ENCODE assay signal across 9 cellular contexts in the genomic region with DNA sequence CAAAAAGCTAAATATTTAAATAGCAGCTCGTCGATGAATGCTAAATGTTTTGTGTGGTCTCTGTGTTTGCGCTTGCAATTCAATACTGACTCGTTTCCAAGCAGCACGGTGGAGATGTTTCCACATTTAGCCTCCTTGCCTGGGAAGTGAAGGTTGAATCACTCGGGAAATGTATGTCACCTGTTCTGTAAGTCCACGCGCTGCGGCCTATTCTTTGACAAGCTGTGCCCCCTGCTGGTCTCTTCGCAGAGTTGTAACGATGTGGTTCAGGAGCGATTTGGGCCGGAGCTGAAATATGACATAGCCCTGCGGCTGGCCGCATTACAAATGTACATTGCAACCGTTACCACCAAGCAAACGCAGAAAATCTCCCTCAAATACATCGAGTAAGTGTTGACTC.
DNase-seq lines count a peak whose midpoint lies in the region; ATAC-seq and TF ChIP-seq lines count a peak whose summit lies in the region.
"Had no signal": no experiment of that assay in that cellular context is flagged by ENCODE, and none has a peak within 500 bp of the region (broad histone marks: within the 10 kb centered on the region; RNA-seq: fewer than 3 reads in every experiment).

No MANE protein-coding gene starts in this region.

- H3K9me3 Mint-ChIP-seq in mesothelial cell of epicardium = peaks cover 20% of the 10 kb centered on the region
- H3K9me3 Mint-ChIP-seq: IgD-negative memory B cell had no signal

- H3K4me3 ChIP-seq in SK-N-SH (ENCODE audit: low read depth in 2 of 2, low read length in 1 of 2) (no peak overlapping the region), upper lobe of right lung (no peak overlapping the region)

- no peak overlapping the region for H2AFZ ChIP-seq in SK-N-SH (ENCODE audit: low read depth)

- H3K27me3 Mint-ChIP-seq in mesothelial cell of epicardium (ENCODE audit: low read depth) = peaks cover 18% of the 10 kb centered on the region
- H3K27me3 Mint-ChIP-seq: IgD-negative memory B cell had no signal

- TF ChIP-seq CTCF in SK-N-SH (IDR thresholded peaks at IDR 0.05) (peak; percentile 73), mesothelial cell of epicardium (IDR thresholded peaks at IDR 0.05; ENCODE audit: unreplicated experiment) (peak; percentile 25), upper lobe of right lung (IDR thresholded peaks at IDR 0.05) (peak; percentile 45)

- no peaks in the 10 kb centered on the region for H4K20me1 ChIP-seq in SK-N-SH (ENCODE audit: insufficient read depth)

- intact Hi-C loops in upper lobe of right lung (cut with DNase I) = no loop called here

- H3K4me3 Mint-ChIP-seq in mesothelial cell of epicardium = no peak overlapping the region

- TF ChIP-seq EP300 in SK-N-SH (IDR thresholded peaks at IDR 0.05; ENCODE audit: borderline replicate concordance in 1 of 2, low read depth in 1 of 2, low read length in 1 of 2) = no peak

- no peak overlapping the region for H3K27ac ChIP-seq in SK-N-SH (ENCODE audit: low read depth in 2 of 2, low read length in 1 of 2)
- H3K27ac ChIP-seq in upper lobe of right lung = no peak overlapping the region

- no peaks in the 10 kb centered on the region for H3K4me1 ChIP-seq in SK-N-SH (ENCODE audit: control insufficient read depth in 1 of 2, insufficient read depth in 2 of 2, low read depth in 1 of 2, low read length in 1 of 2)
- H3K4me1 ChIP-seq in upper lobe of right lung = no peaks in the 10 kb centered on the region

- no peak overlapping the region for H3K9ac ChIP-seq in SK-N-SH

- CTCF ChIA-PET in SK-N-SH (lab: Yijun Ruan, JAX) = interaction anchor here (0.6 to 2.3 kb wide), 38 partner anchors 9 to 979 kb away, joined by 3 to 18 read pairs (median 4); no protein-coding TSS in a partner anchor

- H3K9me2 ChIP-seq in SK-N-SH = no peaks in the 10 kb centered on the region

- WGBS in SK-N-SH (ENCODE audit: low lambda C conversion rate) = 6% methylated on average over 13 of the region's 18 CpGs

- peak; percentile 57 for ATAC-seq in GM21619 (IDR thresholded peaks at IDR 0.05; ENCODE audit: unreplicated experiment)
- ATAC-seq in upper lobe of right lung = peak; percentile 84
- no peak for ATAC-seq in GM18873 (IDR thresholded peaks at IDR 0.05; ENCODE audit: low FRiP score, unreplicated experiment)

- no peak overlapping the region for H3K4me2 ChIP-seq in SK-N-SH

- DNase-seq in Caki2 (ENCODE audit: low read depth) (peak; percentile 35), NCI-H1105 treated with DMSO at 0.1 percent for 48 hours (lab: John Stamatoyannopoulos, UW) (peak; percentile 69), SK-N-SH (peak; percentile 50), dermis microvascular lymphatic vessel endothelial cell (ENCODE audit: low read depth in 2 of 2) (peak; percentile 47 to 69), mesothelial cell of epicardium (ENCODE audit: low spot score in 2 of 2, unreplicated experiment in 2 of 2) (peak in 1 of 2 experiments; percentile 56), upper lobe of right lung (peak; percentile 65)

- H3K4me1 Mint-ChIP-seq in mesothelial cell of epicardium = no peaks in the 10 kb centered on the region

- H3K9me3 ChIP-seq in SK-N-SH = no peaks in the 10 kb centered on the region
- H3K9me3 ChIP-seq in upper lobe of right lung = no peaks in the 10 kb centered on the region

- in situ Hi-C loops in Caki2 (cut with HindIII; ENCODE audit: low pct_unique_long_range_greater_than_20kb, low sequenced_read_pairs) = no loop called here

- no peak overlapping the region for H3K27ac Mint-ChIP-seq in mesothelial cell of epicardium
- H3K27ac Mint-ChIP-seq: IgD-negative memory B cell had no signal

- no peaks in the 10 kb centered on the region for H3F3A ChIP-seq in SK-N-SH (replicated peaks; ENCODE audit: insufficient read depth)

- H3K36me3 Mint-ChIP-seq in mesothelial cell of epicardium = no peaks in the 10 kb centered on the region
- H3K36me3 Mint-ChIP-seq: IgD-negative memory B cell had no signal

- TF ChIP-seq RAD21 in SK-N-SH (IDR thresholded peaks at IDR 0.05; ENCODE audit: low read length) = peak; percentile 77

- H3K79me2 ChIP-seq in SK-N-SH (ENCODE audit: insufficient read depth) = no peaks in the 10 kb centered on the region

- H3K36me3 ChIP-seq in SK-N-SH (replicated peaks in 1 of 2; ENCODE audit: control insufficient read depth in 1 of 2, insufficient read depth in 2 of 2, low read length in 1 of 2) (no peaks in the 10 kb centered on the region), upper lobe of right lung (no peaks in the 10 kb centered on the region)

- POLR2A ChIA-PET in SK-N-SH (lab: Yijun Ruan, JAX) = no interaction called here

- H3K27me3 ChIP-seq in SK-N-SH (ENCODE audit: insufficient read depth) = no peaks in the 10 kb centered on the region; the same call in 1 of the 2 replicates
- no peaks in the 10 kb centered on the region for H3K27me3 ChIP-seq in upper lobe of right lung

TF ChIP-seq in SK-N-SH, 30 proteins besides CTCF, POLR2A, EP300 and RAD21:
- 0 out of 2 replicates have a peak, but pooled peaks have one; percentile 15 for TF ChIP-seq RCOR1 (IDR thresholded peaks at IDR 0.05; ENCODE audit: low read length)
- no peak for TF ChIP-seq FOSL2 (IDR thresholded peaks at IDR 0.05; ENCODE audit: borderline replicate concordance, low read depth)
- TF ChIP-seq SMC3 (IDR thresholded peaks at IDR 0.05; ENCODE audit: low read depth, low read length) = peak; percentile 55
- TF ChIP-seq USF1 (IDR thresholded peaks at IDR 0.05; ENCODE audit: borderline replicate concordance, low read depth) = no peak
- TF ChIP-seq GABPA (IDR thresholded peaks at IDR 0.05; ENCODE audit: low read depth) = no peak
TF ChIP-seq in SK-N-SH: peak in this region for 2.
